Comparison of ENCODE assay signal across 8 cellular contexts in the genomic region with DNA sequence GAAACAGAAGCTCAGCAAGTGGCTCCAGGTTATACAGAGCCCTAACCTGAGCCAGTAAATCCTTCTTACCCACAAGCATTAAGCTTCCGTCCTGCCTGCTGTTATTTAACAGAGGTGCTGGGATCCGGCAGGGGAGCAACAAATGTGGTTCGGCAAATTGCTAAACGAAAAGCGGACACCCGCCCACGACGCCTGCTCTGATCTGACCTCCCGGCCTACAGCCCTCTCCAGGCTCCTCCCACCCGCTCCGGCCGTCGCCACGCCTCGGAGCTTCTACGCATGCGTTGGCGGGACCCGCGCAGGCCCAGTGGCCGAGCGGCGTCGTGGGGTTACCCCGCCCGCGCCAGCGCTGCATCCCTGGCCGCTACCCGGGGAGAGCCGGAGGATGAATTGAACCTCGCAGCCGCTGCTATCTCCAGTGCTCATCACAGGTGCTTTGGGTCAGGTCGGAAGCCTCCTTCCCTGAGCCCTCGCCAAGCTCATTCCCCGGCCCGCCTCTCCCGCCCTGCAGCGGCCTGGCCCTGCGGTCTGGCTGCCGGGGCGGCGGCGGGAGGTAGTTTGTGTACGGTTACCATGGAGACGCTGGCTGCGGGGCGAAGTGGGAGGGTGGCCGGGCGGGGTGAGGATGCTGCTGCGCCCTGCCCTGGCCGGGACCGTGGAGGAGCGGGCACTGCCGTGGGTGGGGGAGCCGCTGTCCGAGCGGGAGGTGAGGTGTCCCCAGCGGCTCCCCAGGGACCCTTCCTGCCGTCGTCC. TPM values are rescaled to one million over a fixed set of nuclear protein-coding genes. Genes with fewer than 3 reads are reported as not detected.
DNase-seq lines count a peak whose midpoint lies in the region; ATAC-seq and TF ChIP-seq lines count a peak whose summit lies in the region.

A gene with protein sequence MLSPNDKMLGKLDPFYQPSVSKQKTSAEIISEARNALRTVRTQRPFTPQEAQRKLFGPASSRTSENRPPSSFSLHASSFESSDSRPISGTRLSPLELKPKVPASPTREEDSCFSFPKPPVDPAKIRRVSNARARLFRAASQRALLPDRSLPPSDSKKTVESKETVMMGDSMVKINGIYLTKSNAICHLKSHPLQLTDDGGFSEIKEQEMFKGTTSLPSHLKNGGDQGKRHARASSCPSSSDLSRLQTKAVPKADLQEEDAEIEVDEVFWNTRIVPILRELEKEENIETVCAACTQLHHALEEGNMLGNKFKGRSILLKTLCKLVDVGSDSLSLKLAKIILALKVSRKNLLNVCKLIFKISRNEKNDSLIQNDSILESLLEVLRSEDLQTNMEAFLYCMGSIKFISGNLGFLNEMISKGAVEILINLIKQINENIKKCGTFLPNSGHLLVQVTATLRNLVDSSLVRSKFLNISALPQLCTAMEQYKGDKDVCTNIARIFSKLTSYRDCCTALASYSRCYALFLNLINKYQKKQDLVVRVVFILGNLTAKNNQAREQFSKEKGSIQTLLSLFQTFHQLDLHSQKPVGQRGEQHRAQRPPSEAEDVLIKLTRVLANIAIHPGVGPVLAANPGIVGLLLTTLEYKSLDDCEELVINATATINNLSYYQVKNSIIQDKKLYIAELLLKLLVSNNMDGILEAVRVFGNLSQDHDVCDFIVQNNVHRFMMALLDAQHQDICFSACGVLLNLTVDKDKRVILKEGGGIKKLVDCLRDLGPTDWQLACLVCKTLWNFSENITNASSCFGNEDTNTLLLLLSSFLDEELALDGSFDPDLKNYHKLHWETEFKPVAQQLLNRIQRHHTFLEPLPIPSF (plus strand): TSS at position 307 of the 753 bp plus-strand sequence. CDS start 5,846 bp downstream, outside the sequence.

- H4K91ac ChIP-seq in trophoblast cell (ENCODE audit: low read depth, low read length), result peak within 1 kb of the TSS; percentile 4

- H3K9ac ChIP-seq in SU-DHL-6 (ENCODE audit: low read length) (peak within 1 kb of the TSS; percentile 58), trophoblast cell (ENCODE audit: low read length) (peak within 1 kb of the TSS; percentile 46)

- POLR2A ChIA-PET in GM10248 (lab: Yijun Ruan, JAX), result no interaction called here

- H3K4me1 ChIP-seq in trophoblast cell (ENCODE audit: control insufficient read depth in 1 of 2, insufficient read depth in 2 of 2, low read length in 2 of 2) (peaks cover 0 to 2% of the 10 kb centered on the region in 2 experiments), tibial nerve (peaks cover 0 to 32% (median 8%) of the 10 kb centered on the region in 4 donors)

- peak within 1 kb of the TSS; percentile 73 for H3K4me3 ChIP-seq in SU-DHL-6 (ENCODE audit: insufficient read depth, low read length, poor library complexity, severe bottlenecking)
- peak within 1 kb of the TSS; percentile 91 for H3K4me3 ChIP-seq in trophoblast cell (ENCODE audit: low read depth, low read length)
- H3K4me3 ChIP-seq in tibial nerve, result peak within 1 kb of the TSS; percentile 62 to 92 (median 72)

- H3K79me1 ChIP-seq in trophoblast cell (ENCODE audit: low read length), result no peaks in the 10 kb centered on the region

- H3K36me3 ChIP-seq in SU-DHL-6 (ENCODE audit: low read length) (no peaks in the 10 kb centered on the region), trophoblast cell (ENCODE audit: control insufficient read depth in 1 of 2, insufficient read depth in 2 of 2, low read length in 2 of 2) (no peaks in the 10 kb centered on the region), tibial nerve (no peaks in the 10 kb centered on the region)

- H3K4ac ChIP-seq in trophoblast cell (ENCODE audit: low read depth, low read length), result no peak within 1 kb of the TSS

- peak within 1 kb of the TSS; percentile 86 for H4K8ac ChIP-seq in trophoblast cell (ENCODE audit: low read depth, low read length)

- H3K9me3 ChIP-seq in SU-DHL-6 (ENCODE audit: insufficient read depth, low read length), result no peaks in the 10 kb centered on the region
- no peaks in the 10 kb centered on the region for H3K9me3 ChIP-seq in trophoblast cell (ENCODE audit: insufficient read depth, low read depth, low read length)
- no peaks in the 10 kb centered on the region for H3K9me3 ChIP-seq in tibial nerve

- H3K23ac ChIP-seq in trophoblast cell (ENCODE audit: low read length), result no peak within 1 kb of the TSS

- H3K4me3 Mint-ChIP-seq in activated naive CD8-positive, alpha-beta T cell treated with anti-CD3 and anti-CD28 coated beads, Interleukin-2, amount 50 U/mL, for 24 hours, result peak within 1 kb of the TSS; percentile 82

- H3K27ac ChIP-seq in SU-DHL-6 (ENCODE audit: low read depth, low read length), result no peak within 1 kb of the TSS
- H3K27ac ChIP-seq in trophoblast cell (ENCODE audit: low read depth, low read length), result no peak within 1 kb of the TSS
- H3K27ac ChIP-seq in tibial nerve, result peak within 1 kb of the TSS; percentile 60 to 85 (median 72)

- peak within 1 kb of the TSS; percentile 69 for H4K12ac ChIP-seq in trophoblast cell (ENCODE audit: low read depth, low read length)

- H2AK5ac ChIP-seq in trophoblast cell (ENCODE audit: low read length), result no peak within 1 kb of the TSS

- H3K9me2 ChIP-seq in SU-DHL-6 (replicated peaks; ENCODE audit: insufficient read depth, low read length), result no peaks in the 10 kb centered on the region

- H3K36me3 Mint-ChIP-seq in activated naive CD8-positive, alpha-beta T cell treated with anti-CD3 and anti-CD28 coated beads, Interleukin-2, amount 50 U/mL, for 24 hours (ENCODE audit: low read depth), result no peaks in the 10 kb centered on the region

- H2BK12ac ChIP-seq in trophoblast cell (ENCODE audit: low read length), result no peak within 1 kb of the TSS

- peaks cover 24% of the 10 kb centered on the region for H3K4me1 Mint-ChIP-seq in activated naive CD8-positive, alpha-beta T cell treated with anti-CD3 and anti-CD28 coated beads, Interleukin-2, amount 50 U/mL, for 24 hours

- H2BK5ac ChIP-seq in trophoblast cell (ENCODE audit: low read depth, low read length, poor library complexity), result no peak within 1 kb of the TSS

- no peak within 1 kb of the TSS for H2BK120ac ChIP-seq in trophoblast cell (ENCODE audit: insufficient read depth, low read length, poor library complexity)

- CTCF ChIA-PET in GM10248 (lab: Yijun Ruan, JAX), result interaction anchor here (0.9 to 2.8 kb wide), 5 partner anchors 8 to 307 kb away, joined by 3 to 10 read pairs (median 5); no protein-coding TSS in a partner anchor

- intact Hi-C loops in cardiac septum (cut with DNase I), result loop anchor here (5.0 kb wide), 2 partner anchors 99 to 224 kb away; no protein-coding TSS in a partner anchor

- H3K14ac ChIP-seq in trophoblast cell (ENCODE audit: low read length), result peak within 1 kb of the TSS; percentile 10

- H3K18ac ChIP-seq in trophoblast cell (ENCODE audit: low read length), result peak within 1 kb of the TSS; percentile 6

- peak within 1 kb of the TSS; percentile 76 for H3K27ac Mint-ChIP-seq in activated naive CD8-positive, alpha-beta T cell treated with anti-CD3 and anti-CD28 coated beads, Interleukin-2, amount 50 U/mL, for 24 hours

- peak; percentile 89 to 93 for TF ChIP-seq EP300 in tibial nerve (IDR thresholded peaks at IDR 0.05)

- H2AFZ ChIP-seq in SU-DHL-6 (ENCODE audit: low read depth, low read length, severe bottlenecking), result peak within 1 kb of the TSS; percentile 85
- H2AFZ ChIP-seq in trophoblast cell (ENCODE audit: insufficient read depth, low read length, poor library complexity), result peak within 1 kb of the TSS; percentile 85

- H3K79me2 ChIP-seq in SU-DHL-6 (ENCODE audit: insufficient read depth, low read length) (no peaks in the 10 kb centered on the region), trophoblast cell (ENCODE audit: control insufficient read depth, insufficient read depth, low read length, poor library complexity) (no peaks in the 10 kb centered on the region)

- peak; percentile 92 for DNase-seq in GM10248 (ENCODE audit: extremely low spot score)
- peak; percentile 86 for DNase-seq in NCI-H1105 (lab: John Stamatoyannopoulos, UW)
- DNase-seq in activated naive CD8-positive, alpha-beta T cell treated with anti-CD3 and anti-CD28 coated beads, Interleukin-2, amount 50 U/mL, for 24 hours, result peak; percentile 95
- peak; percentile 99 for DNase-seq in cardiac septum (ENCODE audit: low spot score)
- peak; percentile 91 to 97 for DNase-seq in trophoblast cell
- peak; percentile 78 to 83 for DNase-seq in tibial nerve (ENCODE audit: low spot score in 2 of 2)

- no peaks in the 10 kb centered on the region for H3K9me3 Mint-ChIP-seq in activated naive CD8-positive, alpha-beta T cell treated with anti-CD3 and anti-CD28 coated beads, Interleukin-2, amount 50 U/mL, for 24 hours

- TF ChIP-seq POLR2A in tibial nerve (IDR thresholded peaks at IDR 0.05), result peak; percentile 49 to 63

- H4K20me1 ChIP-seq in SU-DHL-6 (ENCODE audit: low read depth, low read length), result no peaks in the 10 kb centered on the region

- TF ChIP-seq CTCF in GM10248 (IDR thresholded peaks at IDR 0.05; ENCODE audit: control extremely low read depth, extremely low read depth, low read depth, missing control alignments), result no peak
- TF ChIP-seq CTCF in SU-DHL-6 (IDR thresholded peaks at IDR 0.05; ENCODE audit: insufficient read depth, low read length, poor library complexity, severe bottlenecking), result no peak
- no peak for TF ChIP-seq CTCF in tibial nerve (IDR thresholded peaks at IDR 0.05)

- no peaks in the 10 kb centered on the region for H3K27me3 ChIP-seq in SU-DHL-6 (ENCODE audit: low read length)
- no peaks in the 10 kb centered on the region for H3K27me3 ChIP-seq in trophoblast cell (ENCODE audit: insufficient read depth, low read length)
- H3K27me3 ChIP-seq in tibial nerve, result no peaks in the 10 kb centered on the region

- ATAC-seq in HG02642 (IDR thresholded peaks at IDR 0.05; ENCODE audit: poor library complexity, unreplicated experiment), result peak; percentile 97
- ATAC-seq in activated naive CD8-positive, alpha-beta T cell treated with anti-CD3 and anti-CD28 coated beads, Interleukin-2, amount 50 U/mL, for 24 hours, result peak; percentile 82

- WGBS in trophoblast cell (ENCODE audit: extremely low coverage, insufficient coverage, insufficient read length), result no CpG with 5 or more reads among the region's 61 CpGs
- WGBS in tibial nerve, 2 donors, result 0% methylated on average over 32 to 35 of the region's 61 CpGs

- H3K4me2 ChIP-seq in SU-DHL-6 (ENCODE audit: low read depth, low read length, poor library complexity, severe bottlenecking) (peak within 1 kb of the TSS; percentile 68), trophoblast cell (ENCODE audit: low read length) (peak within 1 kb of the TSS; percentile 95)

- no peaks in the 10 kb centered on the region for H3F3A ChIP-seq in SU-DHL-6 (ENCODE audit: insufficient read depth)

- H3K27me3 Mint-ChIP-seq in activated naive CD8-positive, alpha-beta T cell treated with anti-CD3 and anti-CD28 coated beads, Interleukin-2, amount 50 U/mL, for 24 hours, result no peaks in the 10 kb centered on the region

RNA-seq across cellular contexts. Expression of the gene that starts here (rescaled TPM):
- total RNA-seq in cardiac septum, result 11.0 TPM
- 2.3 and 2.7 TPM in 2 replicates for polyA plus RNA-seq in trophoblast cell (2013)
- 10 to 100 TPM in 1 of 4 donors, 1 to 10 TPM in 3; 3.1 to 11.1 (median 5.7) TPM for total RNA-seq in tibial nerve

Comparison
In these comparisons a context has a peak if more than half of its experiments do, and no peak if none do; other contexts are left out.
1. H3K27ac ChIP-seq: peak in tibial nerve (4 of 4); none in SU-DHL-6 (single experiment) and trophoblast cell (single experiment).
2. Peak in every context shown above with its lines, with median percentiles within 50 percentile points of each other: DNase-seq and H3K4me3 ChIP-seq.